ENCODE assay signal across 15 cellular contexts in genomic region chr18:3340682-3341097, GRCh38.
DNase-seq lines count a peak whose midpoint lies in the region; ATAC-seq and TF ChIP-seq lines count a peak whose summit lies in the region.
"Had no signal": no experiment of that assay in that cellular context is flagged by ENCODE, and none has a peak within 500 bp of the region (broad histone marks: within the 10 kb centered on the region; RNA-seq: fewer than 3 reads in every experiment).

No MANE protein-coding gene starts in this region.

- no peak overlapping the region for H3K18ac ChIP-seq in mesendoderm (ENCODE audit: low read length)

- H3K9ac ChIP-seq in HUES6 (ENCODE audit: low read length) (no peak overlapping the region), mesendoderm (ENCODE audit: low read length) (no peak overlapping the region)
- H3K9ac ChIP-seq: KMS-11 had no signal

- TF ChIP-seq CTCF in chondrocyte (IDR thresholded peaks at IDR 0.05) (no peak), right lobe of liver (IDR thresholded peaks at IDR 0.05) (no peak)

- peaks cover 7% of the 10 kb centered on the region for H3K9me3 ChIP-seq in HUES6 (ENCODE audit: control insufficient read depth, insufficient read depth, low read depth, low read length)
- no peaks in the 10 kb centered on the region for H3K9me3 ChIP-seq in right lobe of liver

- H3K27me3 ChIP-seq in HUES6 (ENCODE audit: control insufficient read depth, insufficient read depth, low read length): no peaks in the 10 kb centered on the region
- no peaks in the 10 kb centered on the region for H3K27me3 ChIP-seq in mesendoderm (ENCODE audit: insufficient read depth, low read length, poor library complexity)
- no peaks in the 10 kb centered on the region for H3K27me3 ChIP-seq in right lobe of liver

- no peak overlapping the region for H3K4ac ChIP-seq in mesendoderm (ENCODE audit: low read depth, low read length)

- ATAC-seq in activated T-helper 17 cell treated with anti-CD3 and anti-CD28 coated beads, Interleukin-2, amount 50 U/mL, for 72 hours (replicated peaks): no peak
- ATAC-seq in right lobe of liver (no peak), HG02981 (IDR thresholded peaks at IDR 0.05; ENCODE audit: unreplicated experiment) (no peak)
- ATAC-seq: natural killer cell had no signal

- H3K56ac ChIP-seq in mesendoderm (ENCODE audit: low read length): no peak overlapping the region

- no peak overlapping the region for H3K27ac ChIP-seq in HUES6 (ENCODE audit: low read depth, low read length)
- no peak overlapping the region for H3K27ac ChIP-seq in mesendoderm (ENCODE audit: low read depth, low read length)
- H3K27ac ChIP-seq in right lobe of liver: no peak overlapping the region
- H3K27ac ChIP-seq: C4-2B, KMS-11 had no signal

- H3K4me2 ChIP-seq in mesendoderm (ENCODE audit: low read length): no peak overlapping the region
- H3K4me2 ChIP-seq: KMS-11 had no signal

- no peak overlapping the region for H2BK15ac ChIP-seq in mesendoderm (replicated peaks; ENCODE audit: low read depth)

- no peaks in the 10 kb centered on the region for H3K79me1 ChIP-seq in mesendoderm (ENCODE audit: low read length)

- H3K4me1 Mint-ChIP-seq in activated T-helper 17 cell treated with anti-CD3 and anti-CD28 coated beads, Interleukin-2, amount 50 U/mL, for 72 hours: peaks cover 9% of the 10 kb centered on the region
- no peaks in the 10 kb centered on the region for H3K4me1 Mint-ChIP-seq in chondrocyte (ENCODE audit: low read depth)
- H3K4me1 Mint-ChIP-seq: natural killer cell had no signal

- peak overlapping the region; percentile 33 for H3K4me3 Mint-ChIP-seq in activated T-helper 17 cell treated with anti-CD3 and anti-CD28 coated beads, Interleukin-2, amount 50 U/mL, for 72 hours
- H3K4me3 Mint-ChIP-seq in chondrocyte (ENCODE audit: unreplicated experiment): no peak overlapping the region
- H3K4me3 Mint-ChIP-seq: dendritic cell treated with granulocyte-macrophage colony-stimulating factor and Interleukin-4, amounts not matched to agents 40 ng/mL and 50 ng/mL, for 4 days; natural killer cell had no signal

- H3K36me3 ChIP-seq in HUES6 (ENCODE audit: control insufficient read depth, insufficient read depth, low read length): no peaks in the 10 kb centered on the region
- no peaks in the 10 kb centered on the region for H3K36me3 ChIP-seq in mesendoderm (ENCODE audit: control insufficient read depth, insufficient read depth, low read length)
- no peaks in the 10 kb centered on the region for H3K36me3 ChIP-seq in right lobe of liver

- H4K8ac ChIP-seq in mesendoderm (ENCODE audit: low read depth, low read length): peak overlapping the region; percentile 65

- H3K4me1 ChIP-seq in HUES6 (ENCODE audit: control insufficient read depth, insufficient read depth, low read length): peaks cover 11% of the 10 kb centered on the region
- H3K4me1 ChIP-seq in mesendoderm (ENCODE audit: control insufficient read depth, low read depth, low read length): peaks cover 4% of the 10 kb centered on the region
- H3K4me1 ChIP-seq in right lobe of liver: no peaks in the 10 kb centered on the region

- 0 out of 2 replicates have a peak overlapping the region, but pooled peaks have one; percentile 3 for H3K4me3 ChIP-seq in HUES6 (ENCODE audit: low read depth, low read length)
- H3K4me3 ChIP-seq in mesendoderm (ENCODE audit: low read length): no peak overlapping the region
- H3K4me3 ChIP-seq in right lobe of liver: no peak overlapping the region

- intact Hi-C loops in right lobe of liver (cut with DNase I): no loop called here

- H2BK120ac ChIP-seq in mesendoderm (ENCODE audit: low read depth, low read length): no peak overlapping the region

- no peak overlapping the region for H3K23ac ChIP-seq in mesendoderm (ENCODE audit: low read length)

- H3K79me2 ChIP-seq in mesendoderm (ENCODE audit: control insufficient read depth, insufficient read depth, low read length): no peaks in the 10 kb centered on the region

- H4K5ac ChIP-seq in mesendoderm (ENCODE audit: low read length): no peak overlapping the region

- peak; percentile 55 for DNase-seq in EL
- peak; percentile 63 for DNase-seq in mesendoderm
- no peak for DNase-seq in stimulated activated CD4-positive, alpha-beta T cell treated with anti-CD3 and anti-CD28 coated beads, Interleukin-4, amount 100 ng/mL, for 4 hours
- no peak for DNase-seq in chondrocyte (ENCODE audit: low spot score)
- DNase-seq in right lobe of liver: no peak
- DNase-seq: activated CD4-positive, alpha-beta T cell treated with anti-CD3 and anti-CD28 coated beads for 1 hour; natural killer cell; NCI-H2081 treated with DMSO at 0.1 percent for 48 hours; SW 1271 had no signal

- H3K27ac Mint-ChIP-seq in activated T-helper 17 cell treated with anti-CD3 and anti-CD28 coated beads, Interleukin-2, amount 50 U/mL, for 72 hours: peak overlapping the region; percentile 76
- H3K27ac Mint-ChIP-seq in chondrocyte (ENCODE audit: unreplicated experiment): no peak overlapping the region
- H3K27ac Mint-ChIP-seq: dendritic cell treated with granulocyte-macrophage colony-stimulating factor and Interleukin-4, amounts not matched to agents 40 ng/mL and 50 ng/mL, for 4 days; natural killer cell had no signal

- no peak overlapping the region for H2BK5ac ChIP-seq in mesendoderm (ENCODE audit: low read length)

- no peak for TF ChIP-seq POLR2A in right lobe of liver (IDR thresholded peaks at IDR 0.05)

- H3K9me3 Mint-ChIP-seq in activated T-helper 17 cell treated with anti-CD3 and anti-CD28 coated beads, Interleukin-2, amount 50 U/mL, for 72 hours: peaks cover 4% of the 10 kb centered on the region
- H3K9me3 Mint-ChIP-seq in chondrocyte (ENCODE audit: low read depth): peaks cover 2% of the 10 kb centered on the region
- H3K9me3 Mint-ChIP-seq: natural killer cell had no signal

- H3K27me3 Mint-ChIP-seq in activated T-helper 17 cell treated with anti-CD3 and anti-CD28 coated beads, Interleukin-2, amount 50 U/mL, for 72 hours: no peaks in the 10 kb centered on the region
- no peaks in the 10 kb centered on the region for H3K27me3 Mint-ChIP-seq in chondrocyte (ENCODE audit: low read depth)
- H3K27me3 Mint-ChIP-seq: dendritic cell treated with granulocyte-macrophage colony-stimulating factor and Interleukin-4, amounts not matched to agents 40 ng/mL and 50 ng/mL, for 4 days had no signal

- H2AK5ac ChIP-seq in mesendoderm (ENCODE audit: low read length): no peak overlapping the region

- WGBS in mesendoderm (ENCODE audit: extremely low coverage, insufficient coverage, low lambda C conversion rate): no CpG with 5 or more reads among the region's 2 CpGs
- 86% methylated on average over 2 of the region's 2 CpGs for whole genome bisulfite sequencing in right lobe of liver (ENCODE audit: insufficient coverage, low coverage, low lambda C conversion rate, missing lambda C conversion rate)

- H3K36me3 Mint-ChIP-seq in activated T-helper 17 cell treated with anti-CD3 and anti-CD28 coated beads, Interleukin-2, amount 50 U/mL, for 72 hours (ENCODE audit: low read depth): no peaks in the 10 kb centered on the region
- no peaks in the 10 kb centered on the region for H3K36me3 Mint-ChIP-seq in chondrocyte (ENCODE audit: low read depth)
- H3K36me3 Mint-ChIP-seq: natural killer cell had no signal

Comparison
In these comparisons a context has a peak if more than half of its experiments do, and no peak if none do; other contexts are left out.
1. DNase-seq: peak in EL (single experiment) and mesendoderm (single experiment); none in stimulated activated CD4-positive, alpha-beta T cell treated with anti-CD3 and anti-CD28 coated beads, Interleukin-4, amount 100 ng/mL, for 4 hours (0 of 2), chondrocyte (single experiment) and right lobe of liver (0 of 3).